ENCODE assay signal across 8 cellular contexts in genomic region chr14:22837059-22837749, GRCh38. TPM values are rescaled to one million over a fixed set of nuclear protein-coding genes. Genes with fewer than 3 reads are reported as not detected.
DNase-seq lines count a peak whose midpoint lies in the region; ATAC-seq, FAIRE-seq and TF ChIP-seq lines count a peak whose summit lies in the region.

No MANE protein-coding gene starts in this region.

- peak overlapping the region; percentile 87 for H3K27ac Mint-ChIP-seq in Caco-2 (ENCODE audit: unreplicated experiment)

- DNase-seq in Caco-2, result peak; percentile 60 to 69
- DNase-seq in MM.1S, result no peak
- DNase-seq in caudate nucleus (lab: John Stamatoyannopoulos, UW), result peak in 10 of 61 donors; percentile 7 to 58 (median 34)
- DNase-seq in HepG2 (ENCODE audit: low spot score), result peak; percentile 68
- peak in 15 of 49 donors; percentile 18 to 48 (median 33) for DNase-seq in substantia nigra (lab: John Stamatoyannopoulos, UW)
- no peak for DNase-seq in NCI-H510A treated with DMSO at 0.1 percent for 48 hours (lab: John Stamatoyannopoulos, UW)
- no peak for DNase-seq in COLO668 (lab: John Stamatoyannopoulos, UW; ENCODE audit: unreplicated experiment)

- BruUV-seq in Caco-2 (replicated peaks; lab: Mats Ljungman, UMichigan) (no TSS peak), HepG2 (replicated peaks; lab: Mats Ljungman, UMichigan) (no TSS peak)

- TF ChIP-seq POLR2A in HepG2 (IDR thresholded peaks at IDR 0.05; ENCODE audit: insufficient read depth in 1 of 2, low read depth in 2 of 2, low read length in 2 of 2), result no peak; a peak in 1 of 4 replicates

- peak in 1 of 2 experiments; percentile 10 for TF ChIP-seq CTCF in Caco-2 (IDR thresholded peaks at IDR 0.05; ENCODE audit: insufficient read depth in 1 of 2, low read depth in 1 of 2, low read length in 1 of 2, severe bottlenecking in 1 of 2, unreplicated experiment in 1 of 2)
- no peak for TF ChIP-seq CTCF in MM.1S (IDR thresholded peaks at IDR 0.05; ENCODE audit: low read length)
- TF ChIP-seq CTCF in HepG2 (CRISPR knock-in tag; IDR thresholded peaks at IDR 0.05), result peak; percentile 66

- H3K27me3 ChIP-seq in Caco-2 (replicated peaks; ENCODE audit: control insufficient read depth, insufficient read depth, low read length) (no peaks in the 10 kb centered on the region), MM.1S (replicated peaks; ENCODE audit: insufficient read depth, low read length) (peaks cover 6% of the 10 kb centered on the region; the same call in 1 of the 2 replicates), HepG2 (ENCODE audit: control insufficient read depth in 1 of 2, insufficient read depth in 2 of 2, low read length in 2 of 2) (no peaks in the 10 kb centered on the region)

- H2AFZ ChIP-seq in MM.1S (ENCODE audit: low read length), result 0 out of 2 replicates have a peak overlapping the region, but pooled peaks have one; percentile 27
- peak overlapping the region; percentile 4 for H2AFZ ChIP-seq in HepG2 (ENCODE audit: low read length)

- H3K9me3 Mint-ChIP-seq in Caco-2 (ENCODE audit: unreplicated experiment), result no peaks in the 10 kb centered on the region

- no peaks in the 10 kb centered on the region for H3K27me3 Mint-ChIP-seq in Caco-2 (ENCODE audit: insufficient read depth, unreplicated experiment)

- peak; percentile 36 for FAIRE-seq in HepG2 (lab: Jason Lieb, UNC)

- WGBS in HepG2 (ENCODE audit: low lambda C conversion rate), result 29% methylated on average over 60 of the region's 60 CpGs

- H3K9me3 ChIP-seq in Caco-2, result no peaks in the 10 kb centered on the region
- no peaks in the 10 kb centered on the region for H3K9me3 ChIP-seq in MM.1S (replicated peaks; ENCODE audit: insufficient read depth, low read length)
- H3K9me3 ChIP-seq in HepG2 (ENCODE audit: low read length), result no peaks in the 10 kb centered on the region

- no peaks in the 10 kb centered on the region for H4K20me1 ChIP-seq in MM.1S (ENCODE audit: insufficient read depth, low read length)
- H4K20me1 ChIP-seq in HepG2 (ENCODE audit: insufficient read depth, low read length), result no peaks in the 10 kb centered on the region

- ATAC-seq in HepG2, result peak; percentile 74
- no peak for ATAC-seq in HG02973 (IDR thresholded peaks at IDR 0.05; ENCODE audit: unreplicated experiment)

- H3K4me2 ChIP-seq in MM.1S (ENCODE audit: low read depth, low read length) (peak overlapping the region; percentile 55; the same call in 1 of the 2 replicates), HepG2 (ENCODE audit: low read depth, low read length) (peak overlapping the region; percentile 79)

- H3K27ac ChIP-seq in MM.1S (ENCODE audit: low read length) (no peak overlapping the region), caudate nucleus (ENCODE audit: low read depth, low read length) (peak overlapping the region; percentile 85), HepG2 (ENCODE audit: extremely low read length, insufficient read depth, low read length) (no peak overlapping the region), substantia nigra (ENCODE audit: low read depth, low read length, poor library complexity, severe bottlenecking) (peak overlapping the region; percentile 59)

- H3K36me3 Mint-ChIP-seq in Caco-2 (ENCODE audit: insufficient read depth, unreplicated experiment), result peaks cover 54% of the 10 kb centered on the region

- H3K4me1 ChIP-seq in Caco-2 (peaks cover 16% of the 10 kb centered on the region), MM.1S (ENCODE audit: low read length) (no peaks in the 10 kb centered on the region), HepG2 (ENCODE audit: insufficient read depth, low read length) (peaks cover 41% of the 10 kb centered on the region)

- CTCF ChIA-PET in Caco-2 (lab: Charles Lee), result interaction anchor here (0.6 to 4.5 kb wide), 13 partner anchors 12 to 1529 kb away, joined by 3 to 22 read pairs (median 4); partner anchors contain the start of gene SLC7A7
- CTCF ChIA-PET in HepG2 (lab: Yijun Ruan, JAX; ENCODE audit: low intra/inter-chr PET ratio, low total read pairs), result interaction anchor here (2.4 to 2.6 kb wide), 2 partner anchors 16 to 280 kb away, joined by 10 read pairs; no protein-coding TSS in a partner anchor

- no peaks in the 10 kb centered on the region for H3F3A ChIP-seq in MM.1S (ENCODE audit: insufficient read depth, low read length)

- no peaks in the 10 kb centered on the region for H3K79me2 ChIP-seq in MM.1S (ENCODE audit: low read length)
- no peaks in the 10 kb centered on the region for H3K79me2 ChIP-seq in HepG2 (ENCODE audit: insufficient read depth, low read length)

- peaks cover 17% of the 10 kb centered on the region for H3K4me1 Mint-ChIP-seq in Caco-2 (ENCODE audit: low read depth, unreplicated experiment)

- intact Hi-C loops in Caco-2 (cut with micrococcal nuclease; ENCODE audit: unreplicated experiment), result loop anchor here (2.0 kb wide), 1 partner anchor 14 kb away; no protein-coding TSS in a partner anchor
- intact Hi-C loops in HepG2 (cut with micrococcal nuclease; ENCODE audit: unreplicated experiment), result loop anchor here (2.0 kb wide), 1 partner anchor 16 kb away; no protein-coding TSS in a partner anchor

- TF ChIP-seq RAD21 in HepG2 (CRISPR knock-in tag; IDR thresholded peaks at IDR 0.05), result peak; percentile 49; the same call in 1 of the 2 replicates

- H3K4me3 ChIP-seq in Caco-2 (ENCODE audit: low read depth, low read length) (peak overlapping the region; percentile 74), MM.1S (ENCODE audit: low read length) (peak overlapping the region; percentile 22; the same call in 1 of the 2 replicates), HepG2 (replicated peaks in 1 of 3; ENCODE audit: insufficient read depth in 1 of 3, low read depth in 2 of 3, low read length in 3 of 3) (peak overlapping the region; percentile 55 to 71 (median 57))

- TF ChIP-seq EP300 in HepG2 (IDR thresholded peaks at IDR 0.05; ENCODE audit: low read depth in 2 of 2, low read length in 2 of 2) (no peak), HepG2 (CRISPR knock-in tag; IDR thresholded peaks at IDR 0.05; ENCODE audit: borderline replicate concordance) (no peak; the same call in 1 of the 2 replicates)

- no peak overlapping the region; the same call in 1 of the 2 replicates for H3K9ac ChIP-seq in MM.1S (ENCODE audit: low read length)
- H3K9ac ChIP-seq in HepG2 (ENCODE audit: insufficient read depth, low read depth, low read length), result peak overlapping the region; percentile 73

- peaks cover 5% of the 10 kb centered on the region for H3K36me3 ChIP-seq in Caco-2 (ENCODE audit: control insufficient read depth, insufficient read depth, low read length)
- H3K36me3 ChIP-seq in MM.1S (replicated peaks; ENCODE audit: insufficient read depth, low read length), result no peaks in the 10 kb centered on the region
- peaks cover 9 to 14% of the 10 kb centered on the region in 2 experiments for H3K36me3 ChIP-seq in HepG2 (replicated peaks in 1 of 2; ENCODE audit: control insufficient read depth in 1 of 2, insufficient read depth in 2 of 2, low read length in 2 of 2)

- H3K4me3 Mint-ChIP-seq in Caco-2 (ENCODE audit: unreplicated experiment), result peak overlapping the region; percentile 85

- in situ Hi-C loops in HepG2 (cut with HindIII; ENCODE audit: extremely low pct_ligation_motif_present, low pct_unique_long_range_greater_than_20kb), result no loop called here

- POLR2A ChIA-PET in Caco-2 (lab: Charles Lee), result interaction anchor here (0.6 to 1.6 kb wide), 7 partner anchors 12 to 1381 kb away, joined by 3 to 13 read pairs (median 5); partner anchors contain the start of genes CHD8 and OXA1L
- POLR2A ChIA-PET in HepG2 (lab: Yijun Ruan, JAX), result interaction anchor here (0.9 to 3.7 kb wide), 16 partner anchors 9 to 1434 kb away, joined by 3 to 27 read pairs (median 6); partner anchors contain the start of genes ACIN1, C14orf119, DAD1 and LRP10

- H3K9me2 ChIP-seq in MM.1S (replicated peaks; ENCODE audit: insufficient read depth, low read length), result no peaks in the 10 kb centered on the region

RNA-seq across cellular contexts. Expression of gene MMP14, which starts 0.8 kb away (rescaled TPM):
- total RNA-seq in Caco-2 (2022) (57.2 and 62.9 TPM in 2 replicates), HepG2 (2016; rRNA removed; fragmentation: Illumina TruSeq; extraction: Trizol) (1.6 and 5.2 TPM in 2 replicates)
- total RNA-seq in HepG2 (2016; cell fraction: cytosol; rRNA removed; fragmentation: Illumina TruSeq; extraction: Trizol; ENCODE audit: low read depth), result 0.20 and 0.44 TPM in 2 replicates
- 2.1 and 5.2 TPM in 2 replicates for total RNA-seq in HepG2 (2016; cell fraction: insoluble cytoplasmic fraction; rRNA removed; fragmentation: Illumina TruSeq; extraction: Trizol)
- total RNA-seq in HepG2 (2016; cell fraction: membrane; rRNA removed; fragmentation: Illumina TruSeq; extraction: Trizol), result 0.71 and 0.79 TPM in 2 replicates
- 4.6 and 5.5 TPM in 2 replicates for total RNA-seq in HepG2 (2016; cell fraction: nucleus; rRNA removed; fragmentation: Illumina TruSeq; extraction: Trizol)
- 9.8 and 11.3 TPM in 2 replicates for polyA plus RNA-seq in HepG2 (2011; rRNA removed)
- polyA plus RNA-seq in HepG2 (2011; cell fraction: cytosol; rRNA removed), result 5.8 and 6.5 TPM in 2 replicates
- polyA plus RNA-seq in HepG2 (2011; cell fraction: nucleus; rRNA removed), result 25.6 and 29.7 TPM in 2 replicates
- 4.8 and 11.1 TPM in 2 replicates for polyA plus RNA-seq in HepG2 (2012)
- polyA plus RNA-seq in HepG2 (2016; cell fraction: cytosol; fragmentation: Illumina TruSeq; extraction: Trizol; ENCODE audit: low read depth), result 0.14 and 0.26 TPM in 2 replicates
- polyA plus RNA-seq in HepG2 (2016; cell fraction: insoluble cytoplasmic fraction; fragmentation: Illumina TruSeq; extraction: Trizol; ENCODE audit: low read depth), result 1.7 and 2.1 TPM in 2 replicates
- 0.27 and 0.44 TPM in 2 replicates for polyA plus RNA-seq in HepG2 (2016; cell fraction: membrane; fragmentation: Illumina TruSeq; extraction: Trizol; ENCODE audit: low read depth)
- 9.4 and 10.2 TPM in 2 replicates for polyA plus RNA-seq in HepG2 (2016; cell fraction: nucleus; fragmentation: Illumina TruSeq; extraction: Trizol; ENCODE audit: insufficient read depth, low read depth)
- 1.4 and 12.3 TPM in 2 replicates for polyA minus RNA-seq in HepG2 (2011; rRNA and poly(A)+ RNA removed; ENCODE audit: low replicate concordance)
- 2.5 and 3.8 TPM in 2 replicates for polyA minus RNA-seq in HepG2 (2011; cell fraction: cytosol; rRNA and poly(A)+ RNA removed)
- polyA minus RNA-seq in HepG2 (2011; cell fraction: nucleus; rRNA and poly(A)+ RNA removed), result 4.5 and 4.8 TPM in 2 replicates

RNA-seq across cellular contexts. Expression of gene MRPL52, which starts 7.5 kb away (rescaled TPM):
- total RNA-seq in Caco-2 (2022) (149 TPM in 2 replicates), HepG2 (2016; rRNA removed; fragmentation: Illumina TruSeq; extraction: Trizol) (329 and 420 TPM in 2 replicates)
- 142 and 155 TPM in 2 replicates for total RNA-seq in HepG2 (2016; cell fraction: cytosol; rRNA removed; fragmentation: Illumina TruSeq; extraction: Trizol; ENCODE audit: low read depth)
- 341 and 464 TPM in 2 replicates for total RNA-seq in HepG2 (2016; cell fraction: insoluble cytoplasmic fraction; rRNA removed; fragmentation: Illumina TruSeq; extraction: Trizol)
- 156 and 160 TPM in 2 replicates for total RNA-seq in HepG2 (2016; cell fraction: membrane; rRNA removed; fragmentation: Illumina TruSeq; extraction: Trizol)
- total RNA-seq in HepG2 (2016; cell fraction: nucleus; rRNA removed; fragmentation: Illumina TruSeq; extraction: Trizol), result 109 and 136 TPM in 2 replicates
- 118 and 123 TPM in 2 replicates for polyA plus RNA-seq in HepG2 (2011; rRNA removed)
- 96.8 and 121 TPM in 2 replicates for polyA plus RNA-seq in HepG2 (2011; cell fraction: cytosol; rRNA removed)
- polyA plus RNA-seq in HepG2 (2011; cell fraction: nucleus; rRNA removed), result 57.8 and 65.3 TPM in 2 replicates
- polyA plus RNA-seq in HepG2 (2012), result 191 and 236 TPM in 2 replicates
- polyA plus RNA-seq in HepG2 (2016; cell fraction: cytosol; fragmentation: Illumina TruSeq; extraction: Trizol; ENCODE audit: low read depth), result 177 and 226 TPM in 2 replicates
- 443 and 518 TPM in 2 replicates for polyA plus RNA-seq in HepG2 (2016; cell fraction: insoluble cytoplasmic fraction; fragmentation: Illumina TruSeq; extraction: Trizol; ENCODE audit: low read depth)
- polyA plus RNA-seq in HepG2 (2016; cell fraction: membrane; fragmentation: Illumina TruSeq; extraction: Trizol; ENCODE audit: low read depth), result 154 and 175 TPM in 2 replicates
- polyA plus RNA-seq in HepG2 (2016; cell fraction: nucleus; fragmentation: Illumina TruSeq; extraction: Trizol; ENCODE audit: insufficient read depth, low read depth), result 256 and 271 TPM in 2 replicates
- polyA minus RNA-seq in HepG2 (2011; rRNA and poly(A)+ RNA removed; ENCODE audit: low replicate concordance), result 17.7 and 30.4 TPM in 2 replicates
- polyA minus RNA-seq in HepG2 (2011; cell fraction: cytosol; rRNA and poly(A)+ RNA removed), result 72.9 and 76.8 TPM in 2 replicates
- polyA minus RNA-seq in HepG2 (2011; cell fraction: nucleus; rRNA and poly(A)+ RNA removed), result 33.7 and 36.6 TPM in 2 replicates

RNA-seq across cellular contexts. Expression of gene SLC7A7, which starts 22.0 kb away (rescaled TPM):
- total RNA-seq in Caco-2 (2022) (380 and 443 TPM in 2 replicates), HepG2 (2016; rRNA removed; fragmentation: Illumina TruSeq; extraction: Trizol) (0.07 and 0.13 TPM in 2 replicates)
- total RNA-seq in HepG2 (2016; cell fraction: cytosol; rRNA removed; fragmentation: Illumina TruSeq; extraction: Trizol; ENCODE audit: low read depth), result not detected in 2 replicates
- total RNA-seq in HepG2 (2016; cell fraction: insoluble cytoplasmic fraction; rRNA removed; fragmentation: Illumina TruSeq; extraction: Trizol), result 0.17 TPM in 1 of 2 replicates, not detected in the other
- 0.10 and 0.15 TPM in 2 replicates for total RNA-seq in HepG2 (2016; cell fraction: membrane; rRNA removed; fragmentation: Illumina TruSeq; extraction: Trizol)
- total RNA-seq in HepG2 (2016; cell fraction: nucleus; rRNA removed; fragmentation: Illumina TruSeq; extraction: Trizol), result 0.38 TPM in 1 of 2 replicates, not detected in the other
- 0.63 and 1.1 TPM in 2 replicates for polyA plus RNA-seq in HepG2 (2011; rRNA removed)
- polyA plus RNA-seq in HepG2 (2011; cell fraction: cytosol; rRNA removed), result 0.94 and 1.3 TPM in 2 replicates
- 2.3 and 2.5 TPM in 2 replicates for polyA plus RNA-seq in HepG2 (2011; cell fraction: nucleus; rRNA removed)
- polyA plus RNA-seq in HepG2 (2012), result 1.3 and 1.7 TPM in 2 replicates
- polyA plus RNA-seq in HepG2 (2016; cell fraction: cytosol; fragmentation: Illumina TruSeq; extraction: Trizol; ENCODE audit: low read depth), result not detected in 2 replicates
- polyA plus RNA-seq in HepG2 (2016; cell fraction: insoluble cytoplasmic fraction; fragmentation: Illumina TruSeq; extraction: Trizol; ENCODE audit: low read depth), result 0.19 and 0.40 TPM in 2 replicates
- 0.23 and 0.27 TPM in 2 replicates for polyA plus RNA-seq in HepG2 (2016; cell fraction: membrane; fragmentation: Illumina TruSeq; extraction: Trizol; ENCODE audit: low read depth)
- not detected in 2 replicates for polyA plus RNA-seq in HepG2 (2016; cell fraction: nucleus; fragmentation: Illumina TruSeq; extraction: Trizol; ENCODE audit: insufficient read depth, low read depth)
- 1.2 and 3.2 TPM in 2 replicates for polyA minus RNA-seq in HepG2 (2011; rRNA and poly(A)+ RNA removed; ENCODE audit: low replicate concordance)
- 0.44 TPM in 1 of 2 replicates, not detected in the other for polyA minus RNA-seq in HepG2 (2011; cell fraction: cytosol; rRNA and poly(A)+ RNA removed)
- 0.50 and 0.90 TPM in 2 replicates for polyA minus RNA-seq in HepG2 (2011; cell fraction: nucleus; rRNA and poly(A)+ RNA removed)

RNA-seq across cellular contexts. Expression of gene LRP10, which starts 34.3 kb away (rescaled TPM):
- 29.6 and 34.0 TPM in 2 replicates for total RNA-seq in Caco-2 (2022)
- total RNA-seq in HepG2 (2016; rRNA removed; fragmentation: Illumina TruSeq; extraction: Trizol), result 8.6 and 16.9 TPM in 2 replicates
- 4.6 and 5.4 TPM in 2 replicates for total RNA-seq in HepG2 (2016; cell fraction: cytosol; rRNA removed; fragmentation: Illumina TruSeq; extraction: Trizol; ENCODE audit: low read depth)
- 8.2 and 17.2 TPM in 2 replicates for total RNA-seq in HepG2 (2016; cell fraction: insoluble cytoplasmic fraction; rRNA removed; fragmentation: Illumina TruSeq; extraction: Trizol)
- 13.8 and 15.6 TPM in 2 replicates for total RNA-seq in HepG2 (2016; cell fraction: membrane; rRNA removed; fragmentation: Illumina TruSeq; extraction: Trizol)
- total RNA-seq in HepG2 (2016; cell fraction: nucleus; rRNA removed; fragmentation: Illumina TruSeq; extraction: Trizol), result 15.9 and 21.6 TPM in 2 replicates
- 45.2 and 80.6 TPM in 2 replicates for polyA plus RNA-seq in HepG2 (2011; rRNA removed)
- polyA plus RNA-seq in HepG2 (2011; cell fraction: cytosol; rRNA removed), result 49.4 and 54.8 TPM in 2 replicates
- polyA plus RNA-seq in HepG2 (2011; cell fraction: nucleus; rRNA removed), result 70.7 and 85.9 TPM in 2 replicates
- polyA plus RNA-seq in HepG2 (2012), result 45.8 and 84.6 TPM in 2 replicates
- polyA plus RNA-seq in HepG2 (2016; cell fraction: cytosol; fragmentation: Illumina TruSeq; extraction: Trizol; ENCODE audit: low read depth), result 6.5 and 7.4 TPM in 2 replicates
- polyA plus RNA-seq in HepG2 (2016; cell fraction: insoluble cytoplasmic fraction; fragmentation: Illumina TruSeq; extraction: Trizol; ENCODE audit: low read depth), result 8.2 and 10.9 TPM in 2 replicates
- 11.6 and 13.0 TPM in 2 replicates for polyA plus RNA-seq in HepG2 (2016; cell fraction: membrane; fragmentation: Illumina TruSeq; extraction: Trizol; ENCODE audit: low read depth)
- 22.9 and 23.5 TPM in 2 replicates for polyA plus RNA-seq in HepG2 (2016; cell fraction: nucleus; fragmentation: Illumina TruSeq; extraction: Trizol; ENCODE audit: insufficient read depth, low read depth)
- polyA minus RNA-seq in HepG2 (2011; rRNA and poly(A)+ RNA removed; ENCODE audit: low replicate concordance), result 73.0 and 241 TPM in 2 replicates
- 55.0 and 77.3 TPM in 2 replicates for polyA minus RNA-seq in HepG2 (2011; cell fraction: cytosol; rRNA and poly(A)+ RNA removed)
- 23.4 and 37.7 TPM in 2 replicates for polyA minus RNA-seq in HepG2 (2011; cell fraction: nucleus; rRNA and poly(A)+ RNA removed)

RNA-seq across cellular contexts. Expression of gene REM2, which starts 45.8 kb away (rescaled TPM):
- total RNA-seq in Caco-2 (2022) (0.41 and 0.44 TPM in 2 replicates), HepG2 (2016; rRNA removed; fragmentation: Illumina TruSeq; extraction: Trizol) (not detected in 2 replicates)
- not detected in 2 replicates for total RNA-seq in HepG2 (2016; cell fraction: cytosol; rRNA removed; fragmentation: Illumina TruSeq; extraction: Trizol; ENCODE audit: low read depth)
- not detected in 2 replicates for total RNA-seq in HepG2 (2016; cell fraction: insoluble cytoplasmic fraction; rRNA removed; fragmentation: Illumina TruSeq; extraction: Trizol)
- total RNA-seq in HepG2 (2016; cell fraction: membrane; rRNA removed; fragmentation: Illumina TruSeq; extraction: Trizol), result not detected in 2 replicates
- total RNA-seq in HepG2 (2016; cell fraction: nucleus; rRNA removed; fragmentation: Illumina TruSeq; extraction: Trizol), result not detected in 2 replicates
- polyA plus RNA-seq in HepG2 (2011; rRNA removed), result 0.20 and 0.31 TPM in 2 replicates
- 0.04 and 0.05 TPM in 2 replicates for polyA plus RNA-seq in HepG2 (2011; cell fraction: cytosol; rRNA removed)
- polyA plus RNA-seq in HepG2 (2011; cell fraction: nucleus; rRNA removed), result 1.1 and 1.9 TPM in 2 replicates
- polyA plus RNA-seq in HepG2 (2012), result 0.21 and 0.67 TPM in 2 replicates
- not detected in 2 replicates for polyA plus RNA-seq in HepG2 (2016; cell fraction: cytosol; fragmentation: Illumina TruSeq; extraction: Trizol; ENCODE audit: low read depth)
- not detected in 2 replicates for polyA plus RNA-seq in HepG2 (2016; cell fraction: insoluble cytoplasmic fraction; fragmentation: Illumina TruSeq; extraction: Trizol; ENCODE audit: low read depth)
- polyA plus RNA-seq in HepG2 (2016; cell fraction: membrane; fragmentation: Illumina TruSeq; extraction: Trizol; ENCODE audit: low read depth), result not detected in 2 replicates
- not detected in 2 replicates for polyA plus RNA-seq in HepG2 (2016; cell fraction: nucleus; fragmentation: Illumina TruSeq; extraction: Trizol; ENCODE audit: insufficient read depth, low read depth)
- 0.26 and 0.30 TPM in 2 replicates for polyA minus RNA-seq in HepG2 (2011; rRNA and poly(A)+ RNA removed; ENCODE audit: low replicate concordance)
- not detected in 2 replicates for polyA minus RNA-seq in HepG2 (2011; cell fraction: cytosol; rRNA and poly(A)+ RNA removed)
- polyA minus RNA-seq in HepG2 (2011; cell fraction: nucleus; rRNA and poly(A)+ RNA removed), result 0.25 and 0.90 TPM in 2 replicates

Comparison
In these comparisons a context has a peak if more than half of its experiments do, and no peak if none do; other contexts are left out.
1. DNase-seq: peak in Caco-2 (2 of 2) and HepG2 (single experiment); none in MM.1S (single experiment), NCI-H510A treated with DMSO at 0.1 percent for 48 hours (single experiment) and COLO668 (single experiment).
2. H3K4me3 ChIP-seq: peak in every context shown above with its lines; median percentile 74 in Caco-2; 57 in HepG2; 22 in MM.1S.
3. H3K27ac ChIP-seq: peak in caudate nucleus (single experiment) and substantia nigra (single experiment); none in MM.1S (single experiment) and HepG2 (single experiment).
4. RNA of gene SLC7A7, which starts 22.0 kb away (total RNA-seq): 380 to 443 TPM in Caco-2; 0.07 to 0.38 TPM in HepG2; every median in the first group is over 100 times any median in the second.